9 cellular contexts compared by ENCODE assay signal in the genomic region with DNA sequence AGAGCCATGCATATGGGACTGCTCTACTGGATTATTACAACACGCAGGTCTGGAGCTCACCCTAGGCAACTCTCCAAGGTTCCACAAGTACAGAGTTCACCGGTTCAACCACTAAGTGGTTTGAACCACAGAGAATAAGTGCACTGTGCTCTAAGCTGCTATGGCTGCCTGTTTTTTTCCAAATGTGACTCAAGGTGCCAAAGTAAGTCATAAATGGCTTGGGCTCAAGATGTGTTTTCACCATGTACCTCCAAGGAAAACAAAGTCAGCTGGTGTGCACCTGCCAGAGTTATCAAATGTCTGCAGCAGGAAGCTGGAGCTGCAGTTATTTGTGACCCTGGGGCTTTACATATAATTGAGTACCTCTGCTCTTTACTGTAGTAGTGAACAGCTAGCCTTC.
DNase-seq lines count a peak whose midpoint lies in the region; ATAC-seq and TF ChIP-seq lines count a peak whose summit lies in the region.
"Had no signal": no experiment of that assay in that cellular context is flagged by ENCODE, and none has a peak within 500 bp of the region (broad histone marks: within the 10 kb centered on the region; RNA-seq: fewer than 3 reads in every experiment).

No MANE protein-coding gene starts in this region.

- intact Hi-C loops in uterus (cut with DNase I; ENCODE audit: low total_unique reads) = no loop called here

- H3K4me1 ChIP-seq in uterus = no peaks in the 10 kb centered on the region

- no peaks in the 10 kb centered on the region for H3K27me3 ChIP-seq in uterus

- TF ChIP-seq POLR2A in uterus (IDR thresholded peaks at IDR 0.05) = no peak

- no peak for ATAC-seq in HG03571 (IDR thresholded peaks at IDR 0.05; ENCODE audit: unreplicated experiment)
- ATAC-seq: GM23338 had no signal

- TF ChIP-seq CTCF in uterus (IDR thresholded peaks at IDR 0.05) = no peak

- no peak overlapping the region for H3K4me3 ChIP-seq in Jurkat, Clone E6-1 (ENCODE audit: low read length)
- H3K4me3 ChIP-seq in uterus = no peak overlapping the region
- H3K4me3 ChIP-seq: GM23338 had no signal

- DNase-seq in Jurkat, Clone E6-1 (ENCODE audit: low read depth, low spot score) = peak; percentile 22
- DNase-seq in NCI-H526 (lab: John Stamatoyannopoulos, UW) (peak; percentile 35 to 66), fibroblast of peridontal ligament (ENCODE audit: extremely low read depth) (peak; percentile 54), stromal cell of bone marrow (ENCODE audit: low read depth) (peak; percentile 68), uterus (no peak)
- DNase-seq in activated CD8-positive, alpha-beta memory T cell treated with anti-CD3 and anti-CD28 coated beads, Interleukin-2, amount 50 U/mL, for 4 hours = no peak
- DNase-seq: effector memory CD4-positive, alpha-beta T cell had no signal

- H3K27ac ChIP-seq in uterus = no peak overlapping the region

- H3K9me3 ChIP-seq in uterus = no peaks in the 10 kb centered on the region

- no peaks in the 10 kb centered on the region for H3K36me3 ChIP-seq in uterus

Comparison
In these comparisons a context has a peak if more than half of its experiments do, and no peak if none do; other contexts are left out.
1. DNase-seq: peak in Jurkat, Clone E6-1 (single experiment), NCI-H526 (2 of 2), fibroblast of peridontal ligament (single experiment) and stromal cell of bone marrow (single experiment); none in activated CD8-positive, alpha-beta memory T cell treated with anti-CD3 and anti-CD28 coated beads, Interleukin-2, amount 50 U/mL, for 4 hours (single experiment) and uterus (0 of 2).